Comparison of ENCODE assay signal across 2 cellular contexts in the genomic region with DNA sequence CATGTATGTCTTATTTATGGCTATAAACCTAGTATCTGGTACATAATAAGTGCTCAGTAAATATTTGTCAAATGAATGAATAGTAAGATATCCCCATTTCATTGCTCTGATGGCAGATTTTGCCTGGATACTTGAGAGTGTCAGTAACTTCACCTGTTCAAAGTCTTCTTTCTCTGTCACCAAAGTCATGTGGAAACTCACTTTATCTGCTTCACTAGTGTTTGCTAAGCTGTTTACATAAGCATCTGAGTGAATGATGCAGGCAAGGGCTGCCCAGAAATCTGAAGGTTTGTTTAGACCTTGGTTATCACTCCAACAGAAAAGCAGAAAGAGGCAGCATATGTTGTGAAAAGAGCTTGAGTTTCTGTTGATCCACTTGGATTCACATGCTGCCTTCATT.
TF ChIP-seq lines count a peak whose summit lies in the region.

No MANE protein-coding gene starts in this region.

TF ChIP-seq in HepG2, 621 proteins besides CTCF, POLR2A, EP300 and RAD21:
- TF ChIP-seq AKAP8 (CRISPR knock-in tag; IDR thresholded peaks at IDR 0.05) = no peak
- TF ChIP-seq FOXA1 (IDR thresholded peaks at IDR 0.05) = no peak
- peak; percentile 63 for TF ChIP-seq FOXA1 (CRISPR knock-in tag; IDR thresholded peaks at IDR 0.05)
- peak; percentile 48; the same call in 1 of the 2 replicates for TF ChIP-seq FOXA3 (CRISPR knock-in tag; IDR thresholded peaks at IDR 0.05)

TF ChIP-seq in endothelial cell of umbilical vein, 7 proteins besides CTCF, POLR2A, EP300 and RAD21:
- TF ChIP-seq FOS (IDR thresholded peaks at IDR 0.05; ENCODE audit: borderline replicate concordance, insufficient read depth, low read length) (no peak), EZH2 (IDR thresholded peaks at IDR 0.05; ENCODE audit: borderline replicate concordance, low read depth, low read length, severe bottlenecking) (no peak), JUN (IDR thresholded peaks at IDR 0.05; ENCODE audit: borderline replicate concordance, insufficient read depth, insufficient read length, low read depth) (no peak), MYC (IDR thresholded peaks at IDR 0.05; ENCODE audit: low read depth, low read length) (no peak), POLR2AphosphoS5 (IDR thresholded peaks at IDR 0.05; ENCODE audit: insufficient read depth, low read depth, low read length) (no peak), GATA2 (IDR thresholded peaks at IDR 0.05; ENCODE audit: insufficient read depth, insufficient read length, low read depth, low read length) (no peak)
- TF ChIP-seq, protein P1, sequence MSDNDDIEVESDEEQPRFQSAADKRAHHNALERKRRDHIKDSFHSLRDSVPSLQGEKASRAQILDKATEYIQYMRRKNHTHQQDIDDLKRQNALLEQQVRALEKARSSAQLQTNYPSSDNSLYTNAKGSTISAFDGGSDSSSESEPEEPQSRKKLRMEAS (IDR thresholded peaks at IDR 0.05; ENCODE audit: insufficient read depth, insufficient read length) = no peak
TF ChIP-seq in endothelial cell of umbilical vein: peak in this region for 0.
